12 cellular contexts compared by ENCODE assay signal in the genomic region with DNA sequence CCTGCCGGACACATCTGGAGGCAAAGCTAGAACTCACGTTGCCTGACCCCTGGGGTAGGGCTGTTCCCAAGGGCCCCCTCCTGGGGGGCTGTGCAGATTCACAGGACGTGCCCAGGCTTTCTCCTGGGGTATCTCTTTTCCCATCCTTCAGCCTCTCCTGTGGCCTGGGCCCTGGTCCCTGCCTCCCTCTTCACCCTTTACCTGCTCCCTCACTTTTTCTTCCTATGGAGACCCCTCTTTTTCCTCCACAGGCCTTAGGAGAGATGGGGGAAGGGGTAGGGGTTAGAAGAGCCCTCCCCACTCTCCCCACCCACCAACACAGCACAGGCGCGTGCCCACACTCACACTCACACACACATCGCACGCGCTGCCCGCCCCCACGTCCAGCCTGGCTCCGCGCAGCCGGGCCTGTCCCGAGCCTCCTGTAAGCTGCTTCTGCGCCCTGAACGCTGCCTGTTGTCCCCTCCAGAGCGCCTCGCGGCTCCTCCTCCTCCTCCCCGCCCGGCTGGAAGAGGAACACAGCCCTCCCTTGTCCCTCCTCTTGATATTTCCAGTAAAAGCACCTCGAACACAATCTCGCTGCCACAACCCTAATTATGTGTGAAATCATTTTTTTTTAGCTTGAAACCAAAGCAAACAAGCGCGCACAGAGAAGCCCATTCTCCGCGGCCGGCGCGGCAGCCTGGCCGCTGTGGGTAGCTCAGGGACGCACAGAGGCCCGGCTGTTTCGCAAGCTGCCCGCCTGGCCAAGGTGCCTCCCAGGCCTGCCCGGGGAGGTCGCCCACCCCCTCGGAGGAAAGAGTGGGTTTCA. TPM values are rescaled to one million over a fixed set of nuclear protein-coding genes. Genes with fewer than 3 reads are reported as not detected.
DNase-seq lines count a peak whose midpoint lies in the region; TF ChIP-seq lines count a peak whose summit lies in the region.
"Had no signal": no experiment of that assay in that cellular context is flagged by ENCODE, and none has a peak within 500 bp of the region (broad histone marks: within the 10 kb centered on the region; RNA-seq: fewer than 3 reads in every experiment).

No MANE protein-coding gene starts in this region.

- H3K4me2 ChIP-seq in smooth muscle cell: peak overlapping the region; percentile 90

- no peaks in the 10 kb centered on the region for H3K79me2 ChIP-seq in smooth muscle cell (ENCODE audit: low read depth)

- no peak overlapping the region for H3K9ac ChIP-seq in smooth muscle cell (ENCODE audit: low read depth)

- peaks cover 11% of the 10 kb centered on the region for H3K27me3 Mint-ChIP-seq in brain

- peak overlapping the region; percentile 50 for H3K4me3 ChIP-seq in smooth muscle cell

- H4K20me1 ChIP-seq in smooth muscle cell (ENCODE audit: low read depth): no peaks in the 10 kb centered on the region

- peaks cover 66% of the 10 kb centered on the region for H3K27me3 ChIP-seq in smooth muscle cell (ENCODE audit: low read depth)

- H3F3A ChIP-seq in smooth muscle cell (ENCODE audit: low read depth): no peaks in the 10 kb centered on the region

- peak overlapping the region; percentile 63 to 79 (median 73) for H3K4me3 Mint-ChIP-seq in brain
- H3K4me3 Mint-ChIP-seq: activated T-helper 1 cell treated with anti-CD3 and anti-CD28 coated beads, Interleukin-12 subunit alpha, Interleukin-12 subunit beta, Interleukin-2, Interleukin-4 antibody, amounts not matched to agents 30 ng/mL and 10 ng/mL and 1 ng/mL, durations not matched to agents 14 hours and 24 hours and 36 hours had no signal

- peak overlapping the region; percentile 96 for H2AFZ ChIP-seq in smooth muscle cell (ENCODE audit: low read depth)

- H3K27ac ChIP-seq in smooth muscle cell (ENCODE audit: low read depth): no peak overlapping the region

- DNase-seq in NOMO-1 treated with DMSO at 0.1 percent for 48 hours (lab: John Stamatoyannopoulos, UW; ENCODE audit: unreplicated experiment): peak; percentile 13
- DNase-seq in NOMO-1 treated with dmso at 0.1 percent for 144 hours (lab: John Stamatoyannopoulos, UW; ENCODE audit: unreplicated experiment): no peak
- DNase-seq in iPS-NIHi11 (ENCODE audit: low spot score): peak; percentile 74
- DNase-seq in smooth muscle cell (lab: John Stamatoyannopoulos, UW; ENCODE audit: unreplicated experiment): no peak
- no peak for DNase-seq in NCI-H1694 treated with DMSO at 0.1 percent for 48 hours (lab: John Stamatoyannopoulos, UW)
- DNase-seq in DMS79 treated with DMSO at 0.1 percent for 48 hours (lab: John Stamatoyannopoulos, UW): no peak
- no peak for DNase-seq in KG1 (lab: John Stamatoyannopoulos, UW)
- DNase-seq: kidney glomerular epithelial cell had no signal

- H3K4me1 Mint-ChIP-seq in brain: peaks cover 9% of the 10 kb centered on the region

- H3K9me3 ChIP-seq in smooth muscle cell (replicated peaks; ENCODE audit: low read depth): no peaks in the 10 kb centered on the region

- TF ChIP-seq CTCF in brain (conservative IDR thresholded peaks at IDR 0.05) (no peak), smooth muscle cell (IDR thresholded peaks at IDR 0.05; ENCODE audit: borderline replicate concordance, insufficient read depth, poor library complexity, severe bottlenecking) (no peak)

- WGBS in smooth muscle cell (ENCODE audit: low lambda C conversion rate): 10% methylated on average over 37 of the region's 38 CpGs

- peaks cover 11 to 23% (median 18%) of the 10 kb centered on the region in 5 experiments for H3K9me3 Mint-ChIP-seq in brain

- no peaks in the 10 kb centered on the region for H3K36me3 ChIP-seq in smooth muscle cell (ENCODE audit: low read depth)

- peak overlapping the region in 1 of 5 experiments; percentile 39 for H3K27ac Mint-ChIP-seq in brain
- H3K27ac Mint-ChIP-seq: activated T-helper 1 cell treated with anti-CD3 and anti-CD28 coated beads, Interleukin-12 subunit alpha, Interleukin-12 subunit beta, Interleukin-2, Interleukin-4 antibody, amounts not matched to agents 30 ng/mL and 10 ng/mL and 1 ng/mL, durations not matched to agents 14 hours and 24 hours and 36 hours had no signal

- H3K36me3 Mint-ChIP-seq in brain: no peaks in the 10 kb centered on the region

- H3K4me1 ChIP-seq in smooth muscle cell (ENCODE audit: low read depth): no peaks in the 10 kb centered on the region

RNA-seq across cellular contexts. Expression of a gene that starts 33.9 kb away (rescaled TPM):
- polyA plus RNA-seq in brain (ENCODE audit: insufficient read depth, low read depth, low replicate concordance): 0.53 TPM
- total RNA-seq in smooth muscle cell: not detected in 2 replicates
- 0.18 TPM in 1 of 2 replicates, not detected in the other for polyA plus RNA-seq in smooth muscle cell
- total RNA-seq: A673; activated T-helper 1 cell treated with anti-CD3 and anti-CD28 coated beads, Interleukin-12 subunit alpha, Interleukin-12 subunit beta, Interleukin-2, Interleukin-4 antibody, amounts not matched to agents 30 ng/mL and 10 ng/mL and 1 ng/mL, durations not matched to agents 14 hours and 24 hours and 36 hours; pulmonary artery endothelial cell had no signal

Comparison
In these comparisons a context has a peak if more than half of its experiments do, and no peak if none do; other contexts are left out.
1. DNase-seq: peak in NOMO-1 treated with DMSO at 0.1 percent for 48 hours (single experiment) and iPS-NIHi11 (single experiment); none in NOMO-1 treated with dmso at 0.1 percent for 144 hours (single experiment), smooth muscle cell (single experiment), NCI-H1694 treated with DMSO at 0.1 percent for 48 hours (single experiment), DMS79 treated with DMSO at 0.1 percent for 48 hours (single experiment) and KG1 (single experiment).